Comparison of ENCODE assay signal across 27 cellular contexts in the genomic region with DNA sequence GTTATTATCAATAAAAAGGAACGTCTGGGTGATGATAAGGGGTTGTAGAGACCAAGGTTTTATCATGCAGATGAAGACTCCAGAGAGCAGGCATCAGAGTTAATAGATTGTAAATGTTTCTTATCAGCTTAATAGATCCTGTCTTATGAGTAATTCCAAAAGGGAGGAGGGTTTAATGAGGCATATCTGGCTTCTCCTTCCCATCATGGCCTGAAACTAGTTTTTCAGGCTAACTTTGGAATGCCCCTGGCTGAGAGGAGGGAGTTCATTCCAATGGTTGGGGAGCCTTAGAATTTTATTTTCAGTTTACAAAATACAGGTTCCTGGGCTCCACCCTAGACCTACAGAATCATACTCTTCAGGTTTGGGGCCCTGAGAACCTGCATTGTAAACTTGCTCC. TPM values are rescaled to one million over a fixed set of nuclear protein-coding genes. Genes with fewer than 3 reads are reported as not detected.
"Had no signal": no experiment of that assay in that cellular context is flagged by ENCODE, and none has a peak within 500 bp of the region (broad histone marks: within the 10 kb centered on the region; RNA-seq: fewer than 3 reads in every experiment).

No MANE protein-coding gene starts in this region.

- H3K4me3 ChIP-seq: coronary artery, hepatocyte, sigmoid colon, thoracic aorta, vagina had no signal

- H3K27me3 ChIP-seq: hepatocyte, sigmoid colon, vagina had no signal

- H2AFZ ChIP-seq: hepatocyte, parathyroid adenoma had no signal

- ATAC-seq: activated CD4-positive, alpha-beta T cell treated with anti-CD3 and anti-CD28 coated beads for 36 hours; left ventricle myocardium superior had no signal

- H3K4me2 ChIP-seq: hepatocyte had no signal

- H3K36me3 ChIP-seq: sigmoid colon, thoracic aorta, vagina had no signal

- DNase-seq: activated B cell treated with CpG ODN at 0.5 μM for 24 hours; activated CD4-positive, alpha-beta T cell treated with anti-CD3 and anti-CD28 coated beads for 36 hours; activated CD4-positive, alpha-beta T cell treated with anti-CD3 and anti-CD28 coated beads, Interleukin-2, amount 50 U/mL, for 48 hours; activated naive CD4-positive, alpha-beta T cell treated with Interleukin-2 at 50 U/mL for 16 hours; activated naive CD8-positive, alpha-beta T cell treated with anti-CD3 and anti-CD28 coated beads for 36 hours; activated T-cell treated with anti-CD3 and anti-CD28 coated beads, Interleukin-2, amount 50 U/mL, for 48 hours; amniotic stem cell; cerebellar nuclear complex; glutamatergic neuron; immature natural killer cell; left ventricle myocardium superior; nucleus accumbens; sigmoid colon; stimulated activated CD4-positive, alpha-beta T cell treated with anti-CD3 and anti-CD28 coated beads, Interleukin-4, amount 100 ng/mL, for 24 hours; stimulated activated naive CD4-positive, alpha-beta T cell treated with Interleukin-2 at 50 U/mL for 16 hours; T1000 had no signal

- FAIRE-seq: frontal cortex had no signal

- H3K27ac Mint-ChIP-seq: activated B cell treated with CpG ODN at 0.5 μM for 24 hours; activated CD4-positive, alpha-beta T cell treated with anti-CD3 and anti-CD28 coated beads for 36 hours; activated naive CD8-positive, alpha-beta T cell treated with anti-CD3 and anti-CD28 coated beads for 36 hours; immature natural killer cell; T-helper 1 cell treated with Interleukin-12 subunit alpha and Interleukin-12 subunit beta and Interleukin-4 antibody, amounts not matched to agents 30 μg/mL and 1 μg/mL, for 36 hours; type B pancreatic cell had no signal

- H3K27ac ChIP-seq: coronary artery, hepatocyte, parathyroid adenoma, sigmoid colon, thoracic aorta, vagina had no signal

- H3K79me2 ChIP-seq: hepatocyte, parathyroid adenoma had no signal

- H3K4me1 Mint-ChIP-seq: immature natural killer cell had no signal

- H3K27me3 Mint-ChIP-seq: activated B cell treated with CpG ODN at 0.5 μM for 24 hours had no signal

- H3K9me3 Mint-ChIP-seq: activated B cell treated with CpG ODN at 0.5 μM for 24 hours; activated naive CD8-positive, alpha-beta T cell treated with anti-CD3 and anti-CD28 coated beads for 36 hours; immature natural killer cell; T-helper 1 cell treated with Interleukin-12 subunit alpha and Interleukin-12 subunit beta and Interleukin-4 antibody, amounts not matched to agents 30 μg/mL and 1 μg/mL, for 36 hours; type B pancreatic cell had no signal

- H3K36me3 Mint-ChIP-seq: activated naive CD8-positive, alpha-beta T cell treated with anti-CD3 and anti-CD28 coated beads for 36 hours; immature natural killer cell; type B pancreatic cell had no signal

- H3K9me3 ChIP-seq: sigmoid colon, thoracic aorta, vagina had no signal

- H3K4me3 Mint-ChIP-seq: activated B cell treated with CpG ODN at 0.5 μM for 24 hours; activated CD4-positive, alpha-beta T cell treated with anti-CD3 and anti-CD28 coated beads for 36 hours; activated naive CD8-positive, alpha-beta T cell treated with anti-CD3 and anti-CD28 coated beads for 36 hours; immature natural killer cell; T-helper 1 cell treated with Interleukin-12 subunit alpha and Interleukin-12 subunit beta and Interleukin-4 antibody, amounts not matched to agents 30 μg/mL and 1 μg/mL, for 36 hours; type B pancreatic cell had no signal

- H3K9ac ChIP-seq: parathyroid adenoma had no signal

- H3K4me1 ChIP-seq: parathyroid adenoma had no signal

RNA-seq across cellular contexts. Expression of a gene that starts 13.5 kb away (rescaled TPM):
- total RNA-seq: activated CD4-positive, alpha-beta T cell treated with anti-CD3 and anti-CD28 coated beads for 36 hours; activated naive CD8-positive, alpha-beta T cell treated with anti-CD3 and anti-CD28 coated beads for 36 hours; frontal cortex; hepatocyte; kidney epithelial cell; left ventricle myocardium superior; mononuclear cell; myocyte; thoracic aorta; vagina had no signal

RNA-seq across cellular contexts. Expression of a gene that starts 33.3 kb away (rescaled TPM):
- total RNA-seq: activated B cell treated with CpG ODN at 0.5 μM for 24 hours; activated CD4-positive, alpha-beta T cell treated with anti-CD3 and anti-CD28 coated beads for 36 hours; activated naive CD8-positive, alpha-beta T cell treated with anti-CD3 and anti-CD28 coated beads for 36 hours; frontal cortex; hepatocyte; left ventricle myocardium superior; mononuclear cell; myocyte; sigmoid colon; thoracic aorta; vagina had no signal

RNA-seq across cellular contexts. Expression of a gene that starts 35.9 kb away (rescaled TPM):
- total RNA-seq: activated B cell treated with CpG ODN at 0.5 μM for 24 hours; activated CD4-positive, alpha-beta T cell treated with anti-CD3 and anti-CD28 coated beads for 36 hours; activated naive CD8-positive, alpha-beta T cell treated with anti-CD3 and anti-CD28 coated beads for 36 hours; kidney epithelial cell; mononuclear cell; myocyte had no signal
